Comparison of ENCODE assay signal across 8 cellular contexts in genomic region chr14:73759714-73760597, GRCh38. TPM values are rescaled to one million over a fixed set of nuclear protein-coding genes. Genes with fewer than 3 reads are reported as not detected.
DNase-seq lines count a peak whose midpoint lies in the region; ATAC-seq, FAIRE-seq and TF ChIP-seq lines count a peak whose summit lies in the region.

No MANE protein-coding gene starts in this region.

- peaks cover 75% of the 10 kb centered on the region for H3K4me1 Mint-ChIP-seq in activated T-helper 2 cell treated with anti-CD3 and anti-CD28 coated beads, Interferon-gamma antibody, Interleukin-2, Interleukin-4, amounts not matched to agents 10 μg/mL and 5 μg/mL and 100 μg/mL, durations not matched to agents 14 hours and 24 hours and 36 hours (ENCODE audit: low read depth)
- peaks cover 75 to 77% of the 10 kb centered on the region in 2 donors for H3K4me1 Mint-ChIP-seq in natural killer cell treated with Interleukin-12 subunit alpha and Interleukin-12 subunit beta and Interleukin-15 and Interleukin-18, amount 100 ng/mL, for 72 hours (ENCODE audit: low read depth in 2 of 2)

- H3K4me3 ChIP-seq in fibroblast of mammary gland (ENCODE audit: control insufficient read depth, low read depth, low read length) = peak overlapping the region; percentile 48

- TF ChIP-seq POLR2A in H54 (IDR thresholded peaks at IDR 0.05; ENCODE audit: low read depth, low read length) = peak; percentile 62

- no peak for TF ChIP-seq CTCF in fibroblast of mammary gland (conservative IDR thresholded peaks at IDR 0.05; ENCODE audit: control insufficient read depth, insufficient read depth, low read depth, low read length)

- intact Hi-C loops in activated T-helper 2 cell treated with anti-CD3 and anti-CD28 coated beads, Interferon-gamma antibody, Interleukin-2, Interleukin-4, amounts not matched to agents 10 μg/mL and 5 μg/mL and 100 μg/mL, durations not matched to agents 14 hours and 24 hours and 36 hours (cut with micrococcal nuclease) = loop anchor here (1.0 to 5.0 kb wide), 5 partner anchors 10 to 325 kb away; partner anchors contain the start of genes ALDH6A1, LIN52, PNMA1 and ZNF410

- ATAC-seq in natural killer cell treated with Interleukin-12 subunit alpha and Interleukin-12 subunit beta and Interleukin-15 and Interleukin-18, amount 100 ng/mL, for 72 hours = peak; percentile 89 to 94

- H3K27ac Mint-ChIP-seq in activated T-helper 2 cell treated with anti-CD3 and anti-CD28 coated beads, Interferon-gamma antibody, Interleukin-2, Interleukin-4, amounts not matched to agents 10 μg/mL and 5 μg/mL and 100 μg/mL, durations not matched to agents 14 hours and 24 hours and 36 hours = peak overlapping the region; percentile 94
- peak overlapping the region; percentile 89 to 98 for H3K27ac Mint-ChIP-seq in natural killer cell treated with Interleukin-12 subunit alpha and Interleukin-12 subunit beta and Interleukin-15 and Interleukin-18, amount 100 ng/mL, for 72 hours

- H3K36me3 Mint-ChIP-seq in activated T-helper 2 cell treated with anti-CD3 and anti-CD28 coated beads, Interferon-gamma antibody, Interleukin-2, Interleukin-4, amounts not matched to agents 10 μg/mL and 5 μg/mL and 100 μg/mL, durations not matched to agents 14 hours and 24 hours and 36 hours (ENCODE audit: low read depth) = peaks cover 16% of the 10 kb centered on the region
- H3K36me3 Mint-ChIP-seq in natural killer cell treated with Interleukin-12 subunit alpha and Interleukin-12 subunit beta and Interleukin-15 and Interleukin-18, amount 100 ng/mL, for 72 hours = no peaks in the 10 kb centered on the region

- in situ Hi-C loops in G401 (cut with HindIII; ENCODE audit: low sequenced_read_pairs) = no loop called here

- H3K9me3 Mint-ChIP-seq in activated T-helper 2 cell treated with anti-CD3 and anti-CD28 coated beads, Interferon-gamma antibody, Interleukin-2, Interleukin-4, amounts not matched to agents 10 μg/mL and 5 μg/mL and 100 μg/mL, durations not matched to agents 14 hours and 24 hours and 36 hours = no peaks in the 10 kb centered on the region
- H3K9me3 Mint-ChIP-seq in natural killer cell treated with Interleukin-12 subunit alpha and Interleukin-12 subunit beta and Interleukin-15 and Interleukin-18, amount 100 ng/mL, for 72 hours = no peaks in the 10 kb centered on the region

- H3K27me3 Mint-ChIP-seq in activated T-helper 2 cell treated with anti-CD3 and anti-CD28 coated beads, Interferon-gamma antibody, Interleukin-2, Interleukin-4, amounts not matched to agents 10 μg/mL and 5 μg/mL and 100 μg/mL, durations not matched to agents 14 hours and 24 hours and 36 hours (ENCODE audit: low read depth) = no peaks in the 10 kb centered on the region
- no peaks in the 10 kb centered on the region for H3K27me3 Mint-ChIP-seq in natural killer cell treated with Interleukin-12 subunit alpha and Interleukin-12 subunit beta and Interleukin-15 and Interleukin-18, amount 100 ng/mL, for 72 hours

- peak overlapping the region; percentile 83 for H3K4me3 Mint-ChIP-seq in activated T-helper 2 cell treated with anti-CD3 and anti-CD28 coated beads, Interferon-gamma antibody, Interleukin-2, Interleukin-4, amounts not matched to agents 10 μg/mL and 5 μg/mL and 100 μg/mL, durations not matched to agents 14 hours and 24 hours and 36 hours (ENCODE audit: low read depth)
- H3K4me3 Mint-ChIP-seq in natural killer cell treated with Interleukin-12 subunit alpha and Interleukin-12 subunit beta and Interleukin-15 and Interleukin-18, amount 100 ng/mL, for 72 hours = peak overlapping the region; percentile 75

- peak; percentile 92 for DNase-seq in G401 (ENCODE audit: low spot score)
- peak; percentile 84 for DNase-seq in H54 (ENCODE audit: insufficient read length, low spot score)
- peak; percentile 97 for DNase-seq in LoVo (ENCODE audit: low spot score)
- peak; percentile 93 for DNase-seq in RPMI8226
- DNase-seq in activated T-helper 2 cell treated with anti-CD3 and anti-CD28 coated beads, Interferon-gamma antibody, Interleukin-2, Interleukin-4, amounts not matched to agents 10 μg/mL and 5 μg/mL and 100 μg/mL, durations not matched to agents 14 hours and 24 hours and 36 hours (ENCODE audit: low spot score) = peak; percentile 95
- DNase-seq in fibroblast of mammary gland (ENCODE audit: low read depth) = peak; percentile 98
- DNase-seq in natural killer cell treated with Interleukin-12 subunit alpha and Interleukin-12 subunit beta and Interleukin-15 and Interleukin-18, amount 100 ng/mL, for 72 hours (ENCODE audit: low spot score) = peak; percentile 99
- peak; percentile 90 to 95 (median 92) for DNase-seq in stimulated activated naive CD4-positive, alpha-beta T cell (lab: John Stamatoyannopoulos, UW)

- no peak for FAIRE-seq in H54 (lab: Jason Lieb, UNC)

RNA-seq across cellular contexts. Expression of gene PNMA1, which starts 45.8 kb away (rescaled TPM):
- total RNA-seq in G401 (2014; rRNA removed; shearing (Covaris generic)) = 65.8 and 80.4 TPM in 2 replicates
- total RNA-seq in activated T-helper 2 cell treated with anti-CD3 and anti-CD28 coated beads, Interferon-gamma antibody, Interleukin-2, Interleukin-4, amounts not matched to agents 10 μg/mL and 5 μg/mL and 100 μg/mL, durations not matched to agents 14 hours and 24 hours and 36 hours = 30.1 and 32.1 TPM in 2 replicates
- total RNA-seq in natural killer cell treated with Interleukin-12 subunit alpha and Interleukin-12 subunit beta and Interleukin-15 and Interleukin-18, amount 100 ng/mL, for 72 hours = 10 to 100 TPM; 18.9 to 32.2 TPM

Comparison
In these comparisons a context has a peak if more than half of its experiments do, and no peak if none do; other contexts are left out.
1. Peak in every context shown above with its lines: DNase-seq, ATAC-seq and H3K4me3 ChIP-seq.